2 cellular contexts compared by ENCODE assay signal in the genomic region with DNA sequence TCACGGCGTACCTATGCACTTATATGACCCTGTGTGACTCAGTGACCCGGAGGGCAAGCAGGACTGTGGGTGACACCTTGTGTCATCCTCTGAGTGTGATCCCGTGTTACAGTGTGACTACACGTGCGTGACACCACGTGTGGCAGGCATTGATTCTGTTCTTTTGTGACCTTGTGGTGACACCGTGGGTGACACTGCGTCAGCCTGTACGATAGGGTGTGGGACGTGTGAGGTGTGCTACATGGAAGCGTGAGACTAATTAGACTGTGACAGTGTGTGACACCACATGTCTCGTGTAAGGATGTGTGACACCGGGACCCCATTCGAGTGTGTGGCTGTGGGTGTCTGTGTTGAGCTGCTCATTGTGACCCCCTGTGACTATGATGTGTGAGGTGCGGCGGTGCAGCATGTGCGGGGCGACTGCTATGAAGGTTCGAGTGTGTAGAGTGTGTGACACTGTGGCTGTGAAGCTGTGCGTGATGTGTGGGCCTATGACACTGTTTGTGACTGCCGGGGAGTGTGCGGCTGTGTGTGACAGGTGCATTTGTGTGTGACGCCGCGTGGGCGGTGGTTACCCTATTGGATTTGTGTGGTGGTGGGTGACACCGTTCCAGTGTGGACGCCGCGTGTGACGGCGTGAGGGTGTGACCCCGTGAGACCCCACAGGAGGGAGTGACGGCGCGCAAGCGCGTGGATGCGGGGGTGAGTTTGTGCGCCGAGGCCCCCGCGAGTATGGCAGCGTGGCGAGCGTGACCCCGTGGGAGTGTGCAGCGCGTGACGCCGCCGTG.
TF ChIP-seq lines count a peak whose summit lies in the region.

Gene SPTBN4 (plus strand): TSS at position 783 of the 788 bp plus-strand sequence. CDS start 5,621 bp downstream, outside the sequence.

TF ChIP-seq in HCT116, 20 proteins besides CTCF, POLR2A, EP300 and RAD21:
- TF ChIP-seq YY1 (IDR thresholded peaks at IDR 0.05; ENCODE audit: extremely low read depth, insufficient replicate concordance, low read depth, low read length) (no peak), EGR1 (IDR thresholded peaks at IDR 0.05; ENCODE audit: low read depth) (0 out of 2 replicates have a peak, but pooled peaks have one; percentile 9)
- TF ChIP-seq, protein P1, sequence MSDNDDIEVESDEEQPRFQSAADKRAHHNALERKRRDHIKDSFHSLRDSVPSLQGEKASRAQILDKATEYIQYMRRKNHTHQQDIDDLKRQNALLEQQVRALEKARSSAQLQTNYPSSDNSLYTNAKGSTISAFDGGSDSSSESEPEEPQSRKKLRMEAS (IDR thresholded peaks at IDR 0.05) = peak; percentile 34; the same call in 1 of the 2 replicates

TF ChIP-seq in liver, 16 proteins besides CTCF, POLR2A, EP300 and RAD21:
- TF ChIP-seq HNF4A (conservative IDR thresholded peaks at IDR 0.05) = peak in 1 of 2 donors; percentile 23
- TF ChIP-seq ZBTB33 (IDR thresholded peaks at IDR 0.05) = no peak
- TF ChIP-seq RXRA (IDR thresholded peaks at IDR 0.05) = peak; percentile 47 to 80
